ENCODE assay signal across 9 cellular contexts in the genomic region with DNA sequence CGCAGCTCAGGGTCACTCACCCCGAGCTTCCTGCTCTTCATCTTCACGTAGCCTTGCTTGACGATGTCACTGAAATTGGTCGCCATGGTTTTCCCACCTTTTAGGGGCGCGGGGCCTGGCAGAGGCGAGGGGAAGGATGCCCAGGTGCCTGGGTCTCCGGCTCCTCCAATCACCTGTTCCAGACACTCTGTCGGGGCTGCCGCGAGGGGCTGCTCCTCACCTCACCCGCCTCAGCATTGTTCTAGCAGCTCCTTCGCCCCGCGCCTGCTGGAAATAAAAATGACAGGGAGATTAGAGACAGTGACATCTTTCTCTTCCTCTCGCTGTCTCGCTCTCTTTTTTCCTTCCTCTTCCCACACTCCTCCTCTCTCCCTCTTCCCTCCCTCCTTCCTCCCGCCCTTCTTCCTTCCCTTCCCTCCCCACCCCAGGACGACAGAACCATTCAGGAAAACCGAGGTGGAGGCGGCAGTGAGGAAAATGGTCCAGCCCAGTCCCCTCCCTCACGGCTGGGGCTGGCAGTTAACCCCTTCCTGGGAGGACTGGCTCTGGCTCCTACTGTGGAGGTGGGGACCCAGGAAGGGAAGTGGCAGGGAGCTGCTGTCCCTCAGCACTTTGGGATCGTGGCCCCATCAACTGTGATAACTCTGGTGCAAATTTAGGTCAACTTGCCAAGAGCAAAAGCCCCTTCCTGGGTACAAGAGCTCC. TPM values are rescaled to one million over a fixed set of nuclear protein-coding genes. Genes with fewer than 3 reads are reported as not detected.
DNase-seq lines count a peak whose midpoint lies in the region; ATAC-seq and TF ChIP-seq lines count a peak whose summit lies in the region.
"Had no signal": no experiment of that assay in that cellular context is flagged by ENCODE, and none has a peak within 500 bp of the region (broad histone marks: within the 10 kb centered on the region; RNA-seq: fewer than 3 reads in every experiment).

No MANE protein-coding gene starts in this region.

- DNase-seq in A172 (ENCODE audit: low spot score) = peak; percentile 87
- peak; percentile 50 for DNase-seq in HS-27A (ENCODE audit: low read depth)
- DNase-seq in cerebellar cortex (ENCODE audit: low spot score) = peak; percentile 80
- DNase-seq in thoracic aorta (ENCODE audit: low spot score) = no peak
- DNase-seq in GM19238 (ENCODE audit: insufficient read length, low spot score) = no peak
- no peak for DNase-seq in activated gamma-delta T cell treated with Interleukin-2 at 50 U/mL for 16 hours

- no peak for TF ChIP-seq CTCF in thoracic aorta (IDR thresholded peaks at IDR 0.05)

- H3K27ac ChIP-seq in layer of hippocampus (ENCODE audit: low read depth, low read length) = peak overlapping the region; percentile 38
- H3K27ac ChIP-seq in thoracic aorta = peak overlapping the region; percentile 79 to 83

- ATAC-seq in thoracic aorta (ENCODE audit: insufficient number of reproducible peaks, low FRiP score, low read depth) (peak; percentile 51), GM18502 (IDR thresholded peaks at IDR 0.05; ENCODE audit: poor library complexity, unreplicated experiment) (no peak)

- peak overlapping the region; percentile 74 for H3K4me3 ChIP-seq in thoracic aorta

- peaks cover 23 to 63% of the 10 kb centered on the region in 2 donors for H3K4me1 ChIP-seq in thoracic aorta (ENCODE audit: control insufficient read depth in 1 of 2, low read depth in 2 of 2)

- peaks cover 8% of the 10 kb centered on the region for H3K36me3 ChIP-seq in thoracic aorta

- no peaks in the 10 kb centered on the region for H3K27me3 ChIP-seq in layer of hippocampus (ENCODE audit: control insufficient read depth, insufficient read depth, low read length)
- H3K27me3 ChIP-seq in thoracic aorta (replicated peaks; ENCODE audit: insufficient read depth) = no peaks in the 10 kb centered on the region
- H3K27me3 ChIP-seq: adrenal gland had no signal

- H3K9me3 ChIP-seq in thoracic aorta = no peaks in the 10 kb centered on the region
- H3K9me3 ChIP-seq: adrenal gland had no signal

RNA-seq across cellular contexts. Expression of gene DOK4, which starts 6.7 kb away (rescaled TPM):
- total RNA-seq in A172 (2014; rRNA removed; shearing (Covaris generic)) = 61.3 and 78.6 TPM in 2 replicates
- total RNA-seq in thoracic aorta = 10 to 100 TPM; 43.2 to 70.1 TPM

RNA-seq across cellular contexts. Expression of gene POLR2C, which starts 17.1 kb away (rescaled TPM):
- 141 and 174 TPM in 2 replicates for total RNA-seq in A172 (2014; rRNA removed; shearing (Covaris generic))
- 100 to 1,000 TPM; 110 to 130 TPM for total RNA-seq in thoracic aorta

RNA-seq across cellular contexts. Expression of gene COQ9, which starts 32.3 kb away (rescaled TPM):
- 78.9 and 85.6 TPM in 2 replicates for total RNA-seq in A172 (2014; rRNA removed; shearing (Covaris generic))
- total RNA-seq in thoracic aorta = 10 to 100 TPM; 29.5 to 33.5 TPM

RNA-seq across cellular contexts. Expression of gene CIAPIN1, which starts 32.4 kb away (rescaled TPM):
- total RNA-seq in A172 (2014; rRNA removed; shearing (Covaris generic)) = 102 and 110 TPM in 2 replicates
- total RNA-seq in thoracic aorta = 10 to 100 TPM; 18.1 to 25.0 TPM

RNA-seq across cellular contexts. Expression of gene CCDC102A, which starts 56.8 kb away (rescaled TPM):
- total RNA-seq in A172 (2014; rRNA removed; shearing (Covaris generic)) = 6.9 and 16.5 TPM in 2 replicates
- 10 to 100 TPM; 26.4 to 43.2 TPM for total RNA-seq in thoracic aorta

Comparison
In these comparisons a context has a peak if more than half of its experiments do, and no peak if none do; other contexts are left out.
1. DNase-seq: peak in A172 (single experiment), HS-27A (single experiment) and cerebellar cortex (single experiment); none in thoracic aorta (single experiment), GM19238 (single experiment) and activated gamma-delta T cell treated with Interleukin-2 at 50 U/mL for 16 hours (single experiment).